Comparison of ENCODE assay signal across 14 cellular contexts in genomic region chr3:191358929-191359328, GRCh38. TPM values are rescaled to one million over a fixed set of nuclear protein-coding genes. Genes with fewer than 3 reads are reported as not detected.
DNase-seq lines count a peak whose midpoint lies in the region; ATAC-seq and TF ChIP-seq lines count a peak whose summit lies in the region.
"Had no signal": no experiment of that assay in that cellular context is flagged by ENCODE, and none has a peak within 500 bp of the region (broad histone marks: within the 10 kb centered on the region; RNA-seq: fewer than 3 reads in every experiment).

No MANE protein-coding gene starts in this region.

- H3K4me2 ChIP-seq in GM23338 = 0 out of 2 replicates have a peak overlapping the region, but pooled peaks have one; percentile 30

- H3K27me3 Mint-ChIP-seq in GM23338 (ENCODE audit: insufficient read depth, low read depth, poor library complexity) = no peaks in the 10 kb centered on the region
- H3K27me3 Mint-ChIP-seq: CD4-positive, alpha-beta memory T cell; central memory CD8-positive, alpha-beta T cell had no signal

- H3K36me3 Mint-ChIP-seq in GM23338 (ENCODE audit: low read depth) = peaks cover 22% of the 10 kb centered on the region

- WGBS in HUES64 = 41% methylated on average over 2 of the region's 2 CpGs

- TF ChIP-seq CTCF in GM23338 (conservative IDR thresholded peaks at IDR 0.05; ENCODE audit: low read depth in 2 of 2) (no peak), foreskin fibroblast (IDR thresholded peaks at IDR 0.05; ENCODE audit: low read depth, low read length) (no peak)

- peak overlapping the region; percentile 23 for H3K27ac Mint-ChIP-seq in GM23338

- H3K4me1 ChIP-seq in GM23338 (ENCODE audit: insufficient read depth) (peaks cover 32% of the 10 kb centered on the region), HUES64 (ENCODE audit: insufficient read depth, low read length) (peaks cover 73% of the 10 kb centered on the region), iPS-20b (ENCODE audit: insufficient read depth, low read length) (peaks cover 35% of the 10 kb centered on the region)

- peak; percentile 52 for DNase-seq in GM23338 (ENCODE audit: low spot score)
- no peak for DNase-seq in H4 (ENCODE audit: low spot score)
- DNase-seq in foreskin fibroblast = no peak
- no peak for DNase-seq in amygdala (lab: John Stamatoyannopoulos, UW)
- DNase-seq in NOMO-1 treated with dmso at 0.1 percent for 144 hours (lab: John Stamatoyannopoulos, UW; ENCODE audit: unreplicated experiment) = no peak
- DNase-seq: CD4-positive, alpha-beta memory T cell; NCI-H1417 treated with DMSO at 0.1 percent for 48 hours; retina; substantia nigra had no signal

- H3K4me3 Mint-ChIP-seq in GM23338 = no peak overlapping the region
- H3K4me3 Mint-ChIP-seq: central memory CD8-positive, alpha-beta T cell had no signal

- peak; percentile 75 for ATAC-seq in GM18868 (IDR thresholded peaks at IDR 0.05; ENCODE audit: unreplicated experiment)
- peak; percentile 49 for ATAC-seq in GM23338

- peaks cover 56% of the 10 kb centered on the region for H3K4me1 Mint-ChIP-seq in GM23338
- H3K4me1 Mint-ChIP-seq: central memory CD8-positive, alpha-beta T cell had no signal

- H2AFZ ChIP-seq in GM23338 = no peak overlapping the region

- H4K20me1 ChIP-seq in GM23338 (replicated peaks; ENCODE audit: insufficient read depth) = no peaks in the 10 kb centered on the region

- no peaks in the 10 kb centered on the region for H3F3A ChIP-seq in GM23338 (replicated peaks; ENCODE audit: low read depth)

- H3K36me3 ChIP-seq in GM23338 (ENCODE audit: insufficient read depth) (no peaks in the 10 kb centered on the region; the same call in 1 of the 2 replicates), HUES64 (ENCODE audit: insufficient read depth, low read length) (peaks cover 34% of the 10 kb centered on the region), iPS-20b (ENCODE audit: insufficient read depth, low read depth, low read length) (peaks cover 27% of the 10 kb centered on the region)

- no peak overlapping the region for H3K4me3 ChIP-seq in GM23338
- no peak overlapping the region for H3K4me3 ChIP-seq in HUES64 (ENCODE audit: low read length)
- H3K4me3 ChIP-seq in iPS-20b (ENCODE audit: low read length) = no peak overlapping the region
- H3K4me3 ChIP-seq in foreskin fibroblast (ENCODE audit: low read depth in 1 of 2, low read length in 2 of 2) = no peak overlapping the region
- H3K4me3 ChIP-seq: SK-N-MC had no signal

- H3K79me2 ChIP-seq in GM23338 (replicated peaks; ENCODE audit: insufficient read depth) = peaks cover 4% of the 10 kb centered on the region; the same call in 1 of the 2 replicates

- H3K9me2 ChIP-seq in GM23338 (ENCODE audit: insufficient read depth) = no peaks in the 10 kb centered on the region

- H3K9ac ChIP-seq in HUES64 (ENCODE audit: low read depth, low read length) = peak overlapping the region; percentile 39; the same call in 1 of the 2 replicates
- peak overlapping the region; percentile 23; the same call in 1 of the 2 replicates for H3K9ac ChIP-seq in iPS-20b (ENCODE audit: low read depth, low read length)

- H3K27me3 ChIP-seq in GM23338 (ENCODE audit: insufficient read depth) = no peaks in the 10 kb centered on the region
- no peaks in the 10 kb centered on the region for H3K27me3 ChIP-seq in HUES64 (ENCODE audit: insufficient read depth, low read length)
- no peaks in the 10 kb centered on the region for H3K27me3 ChIP-seq in iPS-20b (ENCODE audit: insufficient read depth, low read length)

- peak overlapping the region; percentile 33 for H3K27ac ChIP-seq in GM23338 (ENCODE audit: low read depth)
- H3K27ac ChIP-seq in HUES64 (ENCODE audit: low read depth, low read length) = peak overlapping the region; percentile 41; the same call in 1 of the 2 replicates
- peak overlapping the region; percentile 18 for H3K27ac ChIP-seq in iPS-20b (ENCODE audit: low read length)
- H3K27ac ChIP-seq: SK-N-MC had no signal

- H3K9me3 ChIP-seq in HUES64 (ENCODE audit: insufficient read depth, low read depth, low read length) = no peaks in the 10 kb centered on the region
- no peaks in the 10 kb centered on the region for H3K9me3 ChIP-seq in iPS-20b (ENCODE audit: insufficient read depth, low read depth, low read length)

- no peaks in the 10 kb centered on the region for H3K9me3 Mint-ChIP-seq in GM23338
- H3K9me3 Mint-ChIP-seq: CD4-positive, alpha-beta memory T cell; central memory CD8-positive, alpha-beta T cell had no signal

TF ChIP-seq in GM23338, 12 proteins besides CTCF, POLR2A, EP300 and RAD21:
- no peak for TF ChIP-seq EZH2phosphoT487 (IDR thresholded peaks at IDR 0.05; ENCODE audit: unreplicated experiment)
- peak; percentile 25; the same call in 1 of the 2 replicates for TF ChIP-seq NANOG (IDR thresholded peaks at IDR 0.05; ENCODE audit: borderline replicate concordance)
- no peak for TF ChIP-seq ZNF114 (CRISPR knock-in tag; IDR thresholded peaks at IDR 0.05)

RNA-seq across cellular contexts. Expression of gene UTS2B, which starts 28.6 kb away (rescaled TPM):
- not detected in 2 replicates for total RNA-seq in GM23338 (2014; rRNA removed; shearing (Covaris generic))
- 0.21 TPM in 1 of 2 replicates, not detected in the other for polyA plus RNA-seq in GM23338 (2016; fragmentation: Nextera tagmentation; extraction: Ambion mirVana)
- polyA plus RNA-seq in HUES64 (2013, experiment 1 of 2) = not detected
- 0.25 TPM for polyA plus RNA-seq in HUES64 (2013, experiment 2 of 2)
- total RNA-seq in H4 (2014; rRNA removed; shearing (Covaris generic)) = 0.95 TPM in 1 of 2 replicates, not detected in the other
- total RNA-seq: CD4-positive, alpha-beta memory T cell had no signal
- polyA plus RNA-seq: CD4-positive, alpha-beta memory T cell had no signal

RNA-seq across cellular contexts. Expression of gene CCDC50, which starts 29.7 kb away (rescaled TPM):
- total RNA-seq in GM23338 (2014; rRNA removed; shearing (Covaris generic)) = 25.4 and 28.3 TPM in 2 replicates
- 20.7 and 22.4 TPM in 2 replicates for polyA plus RNA-seq in GM23338 (2016; fragmentation: Nextera tagmentation; extraction: Ambion mirVana)
- 22.2 TPM for polyA plus RNA-seq in HUES64 (2013, experiment 1 of 2)
- polyA plus RNA-seq in HUES64 (2013, experiment 2 of 2) = 35.5 TPM
- 106 and 121 TPM in 2 replicates for total RNA-seq in H4 (2014; rRNA removed; shearing (Covaris generic))
